9 cellular contexts compared by ENCODE assay signal in the genomic region with DNA sequence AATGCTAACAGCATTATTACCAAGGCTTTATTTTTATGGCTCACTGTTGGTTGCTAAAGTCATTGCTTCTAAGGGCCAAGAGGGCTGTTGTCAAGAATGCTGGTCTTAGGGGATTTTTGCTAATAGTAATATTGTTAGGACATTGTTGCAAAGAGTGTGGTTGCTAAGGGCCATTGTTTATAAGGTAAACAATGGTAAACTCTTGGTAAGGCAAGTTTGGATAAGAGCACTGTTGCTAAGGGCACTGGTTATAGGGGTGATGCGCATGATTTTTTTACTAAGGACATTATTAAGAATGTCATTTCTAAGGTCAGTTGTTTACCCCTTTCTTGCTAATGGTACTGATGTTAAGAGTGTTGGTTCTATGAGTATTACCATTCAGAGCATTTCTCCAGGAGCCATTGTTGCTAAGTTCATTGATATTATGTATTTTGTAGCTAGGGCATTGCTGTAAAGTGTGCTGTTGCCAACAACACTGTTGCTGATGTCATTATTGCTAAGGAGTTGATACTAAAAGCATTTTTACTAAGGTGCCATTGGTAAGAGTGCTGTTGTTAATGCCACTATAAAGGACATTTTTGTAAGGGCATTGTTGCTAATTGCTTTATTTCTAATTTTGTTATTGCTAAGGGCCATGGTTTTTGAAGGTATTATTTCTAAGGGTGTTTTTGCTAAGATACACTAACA. TPM values are rescaled to one million over a fixed set of nuclear protein-coding genes. Genes with fewer than 3 reads are reported as not detected.
"Had no signal": no experiment of that assay in that cellular context is flagged by ENCODE, and none has a peak within 500 bp of the region (broad histone marks: within the 10 kb centered on the region; RNA-seq: fewer than 3 reads in every experiment).

No MANE protein-coding gene starts in this region.

RNA-seq across cellular contexts. Expression of a gene that starts 55.9 kb away (rescaled TPM):
- total RNA-seq: OCI-LY7, PC-3, PC-9, Peyer's patch, RPMI7951, SJCRH30, SJSA1, T-cell had no signal
- polyA plus RNA-seq: SK-N-SH had no signal
